Comparison of ENCODE assay signal across 11 cellular contexts in the genomic region with DNA sequence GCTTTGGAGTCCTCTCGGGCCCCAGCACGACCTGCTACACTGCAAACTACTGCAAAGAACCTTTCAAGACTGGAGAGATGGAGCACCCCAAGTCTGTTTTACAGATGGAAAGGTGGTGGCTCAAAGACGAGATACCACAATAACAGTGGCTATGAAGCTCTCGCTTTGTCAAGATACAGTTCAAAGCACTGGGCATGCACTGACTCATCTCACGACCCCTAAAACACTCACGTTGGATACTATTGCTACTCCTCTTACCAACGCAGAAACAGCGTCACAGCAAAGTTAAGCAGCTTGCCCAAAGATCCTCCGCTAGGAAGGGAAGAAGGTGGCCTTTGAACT. TPM values are rescaled to one million over a fixed set of nuclear protein-coding genes. Genes with fewer than 3 reads are reported as not detected.
DNase-seq lines count a peak whose midpoint lies in the region; ATAC-seq, FAIRE-seq and TF ChIP-seq lines count a peak whose summit lies in the region.
"Had no signal": no experiment of that assay in that cellular context is flagged by ENCODE, and none has a peak within 500 bp of the region (broad histone marks: within the 10 kb centered on the region; RNA-seq: fewer than 3 reads in every experiment).

No MANE protein-coding gene starts in this region.

- TF ChIP-seq CTCF in left ventricle myocardium inferior (IDR thresholded peaks at IDR 0.05; ENCODE audit: borderline replicate concordance) = no peak
- no peak for TF ChIP-seq CTCF in lower lobe of right lung (IDR thresholded peaks at IDR 0.05)
- no peak for TF ChIP-seq CTCF in upper lobe of right lung (IDR thresholded peaks at IDR 0.05)

- peaks cover 8% of the 10 kb centered on the region for H3K27me3 Mint-ChIP-seq in activated CD8-positive, alpha-beta T cell treated with anti-CD3 and anti-CD28 coated beads, Interleukin-2, amount 10 ng/mL, durations not matched to agents 7 days and 5 days (ENCODE audit: low read depth)

- no peak overlapping the region for H3K27ac ChIP-seq in left ventricle myocardium inferior (replicated peaks)
- peak overlapping the region; percentile 66 for H3K27ac ChIP-seq in lower lobe of right lung
- peak overlapping the region; percentile 70 for H3K27ac ChIP-seq in upper lobe of right lung
- H3K27ac ChIP-seq: foreskin keratinocyte had no signal

- no peaks in the 10 kb centered on the region for H3K36me3 Mint-ChIP-seq in activated CD8-positive, alpha-beta T cell treated with anti-CD3 and anti-CD28 coated beads, Interleukin-2, amount 10 ng/mL, durations not matched to agents 7 days and 5 days (ENCODE audit: low read depth)

- H3K36me3 ChIP-seq in left ventricle myocardium inferior (no peaks in the 10 kb centered on the region), lower lobe of right lung (no peaks in the 10 kb centered on the region), upper lobe of right lung (no peaks in the 10 kb centered on the region)

- H3K9me3 ChIP-seq in left ventricle myocardium inferior (replicated peaks) (no peaks in the 10 kb centered on the region), lower lobe of right lung (no peaks in the 10 kb centered on the region), upper lobe of right lung (no peaks in the 10 kb centered on the region)

- DNase-seq in left ventricle myocardium inferior = no peak
- no peak for DNase-seq in left ventricle myocardium superior
- peak; percentile 56 for DNase-seq in activated CD8-positive, alpha-beta T cell treated with anti-CD3 and anti-CD28 coated beads, Interleukin-2, amount 10 ng/mL, durations not matched to agents 7 days and 5 days
- DNase-seq in lower lobe of right lung = no peak
- no peak for DNase-seq in upper lobe of right lung
- no peak for DNase-seq in urothelium cell line (ENCODE audit: low spot score)
- DNase-seq: amniotic stem cell, COR-L47, foreskin keratinocyte had no signal

- intact Hi-C loops in left ventricle myocardium inferior (cut with micrococcal nuclease) = no loop called here
- intact Hi-C loops in left ventricle myocardium superior (cut with micrococcal nuclease) = no loop called here
- intact Hi-C loops in lower lobe of right lung (cut with DNase I) = no loop called here
- intact Hi-C loops in upper lobe of right lung (cut with DNase I) = no loop called here

- peaks cover 88% of the 10 kb centered on the region for H3K27me3 ChIP-seq in left ventricle myocardium inferior (ENCODE audit: low read depth)
- H3K27me3 ChIP-seq in lower lobe of right lung (ENCODE audit: low read depth) = peaks cover 40% of the 10 kb centered on the region
- H3K27me3 ChIP-seq in upper lobe of right lung = peaks cover 26% of the 10 kb centered on the region

- ATAC-seq in left ventricle myocardium superior (no peak), lower lobe of right lung (peak in 1 of 2 donors; percentile 6), upper lobe of right lung (no peak), HG03280 (IDR thresholded peaks at IDR 0.05; ENCODE audit: unreplicated experiment) (no peak), GM18873 (IDR thresholded peaks at IDR 0.05; ENCODE audit: low FRiP score, unreplicated experiment) (no peak)
- no peak for ATAC-seq in activated CD8-positive, alpha-beta T cell treated with anti-CD3 and anti-CD28 coated beads, Interleukin-2, amount 10 ng/mL, durations not matched to agents 7 days and 5 days
- ATAC-seq: foreskin keratinocyte had no signal

- peaks cover 40% of the 10 kb centered on the region for H3K4me1 Mint-ChIP-seq in activated CD8-positive, alpha-beta T cell treated with anti-CD3 and anti-CD28 coated beads, Interleukin-2, amount 10 ng/mL, durations not matched to agents 7 days and 5 days (ENCODE audit: low read depth)

- POLR2A ChIA-PET in activated CD8-positive, alpha-beta T cell treated with anti-CD3 and anti-CD28 coated beads, Interleukin-2, amount 10 ng/mL, durations not matched to agents 7 days and 5 days (lab: Charles Lee) = interaction anchor here (1.0 to 3.0 kb wide), 10 partner anchors 10 to 513 kb away, joined by 3 to 23 read pairs (median 4); a partner anchor contains a TSS

- no peak for FAIRE-seq in urothelium cell line (lab: Jason Lieb, UNC)

- CTCF ChIA-PET in activated CD8-positive, alpha-beta T cell treated with anti-CD3 and anti-CD28 coated beads, Interleukin-2, amount 10 ng/mL, durations not matched to agents 7 days and 5 days (lab: Charles Lee) = interaction anchor here (0.6 to 6.1 kb wide), 22 partner anchors 10 to 699 kb away, joined by 3 to 184 read pairs (median 6); a partner anchor contains a TSS

- H3K4me1 ChIP-seq in left ventricle myocardium inferior (peaks cover 12% of the 10 kb centered on the region), lower lobe of right lung (peaks cover 32% of the 10 kb centered on the region), upper lobe of right lung (no peaks in the 10 kb centered on the region)
- H3K4me1 ChIP-seq: foreskin keratinocyte had no signal

- peak overlapping the region; percentile 86 for H3K27ac Mint-ChIP-seq in activated CD8-positive, alpha-beta T cell treated with anti-CD3 and anti-CD28 coated beads, Interleukin-2, amount 10 ng/mL, durations not matched to agents 7 days and 5 days

- no peaks in the 10 kb centered on the region for H3K9me3 Mint-ChIP-seq in activated CD8-positive, alpha-beta T cell treated with anti-CD3 and anti-CD28 coated beads, Interleukin-2, amount 10 ng/mL, durations not matched to agents 7 days and 5 days (ENCODE audit: insufficient read depth)

- peak overlapping the region; percentile 47 for H3K4me3 ChIP-seq in left ventricle myocardium inferior
- H3K4me3 ChIP-seq in lower lobe of right lung = peak overlapping the region; percentile 49
- H3K4me3 ChIP-seq in upper lobe of right lung = peak overlapping the region; percentile 39

- H3K4me3 Mint-ChIP-seq in activated CD8-positive, alpha-beta T cell treated with anti-CD3 and anti-CD28 coated beads, Interleukin-2, amount 10 ng/mL, durations not matched to agents 7 days and 5 days = peak overlapping the region; percentile 75

RNA-seq across cellular contexts. Expression of a gene that starts 24.0 kb away (rescaled TPM):
- total RNA-seq in left ventricle myocardium inferior (5.1 TPM), left ventricle myocardium superior (5.9 TPM), lower lobe of right lung (176 TPM), upper lobe of right lung (87.8 TPM)
- total RNA-seq in activated CD8-positive, alpha-beta T cell treated with anti-CD3 and anti-CD28 coated beads, Interleukin-2, amount 10 ng/mL, durations not matched to agents 7 days and 5 days = 10 to 100 TPM; 92.8 to 97.6 TPM
- total RNA-seq: foreskin keratinocyte had no signal

RNA-seq across cellular contexts. Expression of a gene that starts 26.5 kb away (rescaled TPM):
- total RNA-seq in left ventricle myocardium inferior (1.9 TPM), left ventricle myocardium superior (1.6 TPM), lower lobe of right lung (not detected), upper lobe of right lung (not detected)
- total RNA-seq in activated CD8-positive, alpha-beta T cell treated with anti-CD3 and anti-CD28 coated beads, Interleukin-2, amount 10 ng/mL, durations not matched to agents 7 days and 5 days = 1 to 10 TPM in 1 of 2 experiments, under 1 TPM in 1; 0.99 to 1.3 TPM
- total RNA-seq: foreskin keratinocyte had no signal

RNA-seq across cellular contexts. Expression of a gene that starts 49.8 kb away (rescaled TPM):
- total RNA-seq in left ventricle myocardium inferior (not detected), left ventricle myocardium superior (not detected), lower lobe of right lung (6.6 TPM), upper lobe of right lung (4.8 TPM)
- total RNA-seq in activated CD8-positive, alpha-beta T cell treated with anti-CD3 and anti-CD28 coated beads, Interleukin-2, amount 10 ng/mL, durations not matched to agents 7 days and 5 days = not detected
- total RNA-seq: foreskin keratinocyte had no signal

Comparison
In these comparisons a context has a peak if more than half of its experiments do, and no peak if none do; other contexts are left out.
1. RNA of a gene that starts 24.0 kb away (total RNA-seq): 176 TPM in lower lobe of right lung (single experiment), 92.8 to 97.6 TPM in activated CD8-positive, alpha-beta T cell treated with anti-CD3 and anti-CD28 coated beads, Interleukin-2, amount 10 ng/mL, durations not matched to agents 7 days and 5 days and 87.8 TPM in upper lobe of right lung (single experiment); 5.9 TPM in left ventricle myocardium superior (single experiment) and 5.1 TPM in left ventricle myocardium inferior (single experiment); every median in the first group is over 10 times any median in the second.
2. Peak in every context shown above with its lines, with median percentiles within 50 percentile points of each other: H3K4me3 ChIP-seq.